ENCODE assay signal across 8 cellular contexts in the genomic region with DNA sequence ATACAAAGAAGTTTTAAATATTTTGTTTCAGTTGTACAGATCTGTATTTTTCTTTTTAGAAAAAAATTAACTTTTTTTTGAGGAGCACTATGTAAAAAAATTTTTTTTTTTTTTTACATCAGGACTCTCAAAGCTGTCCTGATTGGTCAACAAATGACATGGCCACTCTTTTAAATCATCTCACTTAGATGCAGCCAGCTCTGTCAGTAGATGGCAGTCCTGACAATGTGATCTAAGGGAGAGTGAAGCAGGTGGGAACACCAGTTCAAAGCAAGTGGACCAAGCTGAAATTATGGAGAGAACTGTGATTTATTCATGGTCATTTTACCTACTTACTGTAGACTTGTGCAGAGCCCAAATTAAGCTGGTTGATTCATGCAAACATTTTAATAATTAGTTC.
A peak's percentile ranks its signal among the peaks of the same experiment; 100 is the strongest.
DNase-seq lines count a peak whose midpoint lies in the region; ATAC-seq, FAIRE-seq and TF ChIP-seq lines count a peak whose summit lies in the region.

No MANE protein-coding gene starts in this region.

- H3K4me1 Mint-ChIP-seq in Calu3 (ENCODE audit: low read depth, unreplicated experiment), result no peaks in the 10 kb centered on the region
- no peaks in the 10 kb centered on the region for H3K4me1 Mint-ChIP-seq in CD8-positive, alpha-beta memory T cell

- DNase-seq in Calu3 (peak; percentile 30), NCI-H774 (lab: John Stamatoyannopoulos, UW) (peak; percentile 9), fibroblast of lung (ENCODE audit: low read depth in 2 of 2) (peak; percentile 39 to 66), urothelium cell line (ENCODE audit: low spot score) (peak; percentile 54), GM19240 (ENCODE audit: insufficient read length, low spot score) (no peak)
- no peak for DNase-seq in CD8-positive, alpha-beta memory T cell

- no peaks in the 10 kb centered on the region for H3K27me3 ChIP-seq in fibroblast of lung (ENCODE audit: control insufficient read depth, insufficient read depth, low read length)
- no peaks in the 10 kb centered on the region for H3K27me3 ChIP-seq in CD8-positive, alpha-beta memory T cell (ENCODE audit: insufficient read depth, low read length, poor library complexity, severe bottlenecking)

- H3K9me3 ChIP-seq in fibroblast of lung (ENCODE audit: control insufficient read depth, insufficient read depth, low read depth, low read length), result no peaks in the 10 kb centered on the region
- no peaks in the 10 kb centered on the region for H3K9me3 ChIP-seq in CD8-positive, alpha-beta memory T cell (ENCODE audit: low read length)

- H3K27ac ChIP-seq in fibroblast of lung (ENCODE audit: insufficient read depth, low read length), result no peak overlapping the region
- no peak overlapping the region for H3K27ac ChIP-seq in CD8-positive, alpha-beta memory T cell (ENCODE audit: low read depth, low read length)

- no peak overlapping the region for H2AFZ ChIP-seq in fibroblast of lung (ENCODE audit: low read length)

- H3K36me3 Mint-ChIP-seq in Calu3 (ENCODE audit: insufficient read depth, unreplicated experiment), result no peaks in the 10 kb centered on the region
- peaks cover 0 to 9% (median 0%) of the 10 kb centered on the region in 3 donors for H3K36me3 Mint-ChIP-seq in CD8-positive, alpha-beta memory T cell

- intact Hi-C loops in Calu3 (cut with micrococcal nuclease; ENCODE audit: unreplicated experiment), result loop anchor here (2.0 to 10.0 kb wide), 3 partner anchors 73 to 419 kb away; no protein-coding TSS in a partner anchor

- H3K27ac Mint-ChIP-seq in Calu3 (ENCODE audit: unreplicated experiment), result no peak overlapping the region
- no peak overlapping the region for H3K27ac Mint-ChIP-seq in CD8-positive, alpha-beta memory T cell

- H3K4me3 ChIP-seq in fibroblast of lung (replicated peaks in 1 of 4; ENCODE audit: control extremely low read depth in 1 of 4, insufficient read depth in 1 of 4, low read depth in 3 of 4, low read length in 4 of 4), result no peak overlapping the region
- no peak overlapping the region for H3K4me3 ChIP-seq in CD8-positive, alpha-beta memory T cell (ENCODE audit: low read length)

- no peaks in the 10 kb centered on the region for H3K9me3 Mint-ChIP-seq in Calu3 (ENCODE audit: low read depth, unreplicated experiment)
- peaks cover 0 to 7% (median 0%) of the 10 kb centered on the region in 5 donors for H3K9me3 Mint-ChIP-seq in CD8-positive, alpha-beta memory T cell

- ATAC-seq in GM18868 (IDR thresholded peaks at IDR 0.05; ENCODE audit: unreplicated experiment) (peak; percentile 93), HG03103 (IDR thresholded peaks at IDR 0.05; ENCODE audit: low read depth, unreplicated experiment) (peak; percentile 95)

- no peaks in the 10 kb centered on the region for H3K4me1 ChIP-seq in fibroblast of lung (ENCODE audit: control insufficient read depth, extremely low read depth, insufficient read depth, low read length)
- H3K4me1 ChIP-seq in CD8-positive, alpha-beta memory T cell (ENCODE audit: insufficient read depth, low read length), result no peaks in the 10 kb centered on the region

- POLR2A ChIA-PET in CD8-positive, alpha-beta memory T cell (lab: Charles Lee), result no interaction called here

- CTCF ChIA-PET in Calu3 (lab: Charles Lee), result interaction anchor here (0.6 to 1.1 kb wide), 2 partner anchors 159 to 543 kb away, joined by 3 read pairs; no protein-coding TSS in a partner anchor
- CTCF ChIA-PET in CD8-positive, alpha-beta memory T cell (lab: Charles Lee), result no interaction called here

- BruUV-seq in Calu3 (replicated peaks; lab: Mats Ljungman, UMichigan), result no TSS peak

- no peak for FAIRE-seq in urothelium cell line (lab: Jason Lieb, UNC)

- H4K20me1 ChIP-seq in fibroblast of lung (ENCODE audit: control insufficient read depth, extremely low read depth, insufficient read depth, low read length), result no peaks in the 10 kb centered on the region

- no peak overlapping the region for H3K4me3 Mint-ChIP-seq in Calu3 (ENCODE audit: low read depth, unreplicated experiment)
- H3K4me3 Mint-ChIP-seq in CD8-positive, alpha-beta memory T cell, result no peak overlapping the region

- no peaks in the 10 kb centered on the region for H3K27me3 Mint-ChIP-seq in Calu3 (ENCODE audit: unreplicated experiment)
- H3K27me3 Mint-ChIP-seq in CD8-positive, alpha-beta memory T cell, result peaks cover 5 to 8% of the 10 kb centered on the region in 2 donors

- H3K4me2 ChIP-seq in fibroblast of lung (ENCODE audit: extremely low read depth, insufficient read depth, low read length), result no peak overlapping the region

- no peaks in the 10 kb centered on the region for H3K79me2 ChIP-seq in fibroblast of lung (ENCODE audit: control insufficient read depth, insufficient read depth, low read length)

- no peaks in the 10 kb centered on the region for H3K36me3 ChIP-seq in fibroblast of lung (ENCODE audit: control insufficient read depth, insufficient read depth, low read length)
- H3K36me3 ChIP-seq in CD8-positive, alpha-beta memory T cell (ENCODE audit: insufficient read depth, low read length), result no peaks in the 10 kb centered on the region

- TF ChIP-seq CTCF in Calu3 (IDR thresholded peaks at IDR 0.05; ENCODE audit: unreplicated experiment) (no peak), fibroblast of lung (conservative IDR thresholded peaks at IDR 0.05 in 1 of 2, IDR thresholded peaks at IDR 0.05 in 1 of 2; ENCODE audit: low read depth in 1 of 2, low read length in 2 of 2) (peak in 1 of 2 donors; percentile 36)

- no peak overlapping the region for H3K9ac ChIP-seq in fibroblast of lung (ENCODE audit: insufficient read depth, low read length)

Comparison
In these comparisons a context has a peak if more than half of its experiments do, and no peak if none do; other contexts are left out.
1. DNase-seq: peak in Calu3 (single experiment), NCI-H774 (single experiment), fibroblast of lung (2 of 2) and urothelium cell line (single experiment); none in GM19240 (single experiment) and CD8-positive, alpha-beta memory T cell (0 of 5).